Comparison of ENCODE assay signal across 16 cellular contexts in genomic region chr1:106568575-106568974, GRCh38.
DNase-seq lines count a peak whose midpoint lies in the region; ATAC-seq and TF ChIP-seq lines count a peak whose summit lies in the region.
"Had no signal": no experiment of that assay in that cellular context is flagged by ENCODE, and none has a peak within 500 bp of the region (broad histone marks: within the 10 kb centered on the region; RNA-seq: fewer than 3 reads in every experiment).

No MANE protein-coding gene starts in this region.

- H3K36me3 ChIP-seq in GM06990 (ENCODE audit: control insufficient read depth, insufficient read depth, low read length) = no peaks in the 10 kb centered on the region
- no peaks in the 10 kb centered on the region for H3K36me3 ChIP-seq in neuron (ENCODE audit: insufficient read depth, low read length)
- H3K36me3 ChIP-seq in upper lobe of right lung = no peaks in the 10 kb centered on the region
- H3K36me3 ChIP-seq: BLaER1, HAP-1 had no signal

- H3K27me3 ChIP-seq in GM06990 (replicated peaks; ENCODE audit: control insufficient read depth, insufficient read depth, low read length) (no peaks in the 10 kb centered on the region), neuron (ENCODE audit: insufficient read depth, low read length) (no peaks in the 10 kb centered on the region), upper lobe of right lung (no peaks in the 10 kb centered on the region)
- H3K27me3 ChIP-seq: BLaER1 had no signal

- DNase-seq in GM06990 (ENCODE audit: extremely low read depth, insufficient read length) = peak; percentile 0
- peak; percentile 23 for DNase-seq in left kidney (ENCODE audit: low read depth, low spot score)
- no peak for DNase-seq in upper lobe of right lung
- DNase-seq in central memory CD4-positive, alpha-beta T cell = no peak
- no peak for DNase-seq in activated CD8-positive, alpha-beta memory T cell treated with anti-CD3 and anti-CD28 coated beads, Interleukin-2, amount 50 U/mL, for 48 hours
- DNase-seq: CD4-positive, alpha-beta memory T cell; DND-41; EL; GM23248; KG1 had no signal

- H3K4me3 ChIP-seq in GM06990 (replicated peaks; ENCODE audit: low read depth, low read length) = no peak overlapping the region
- H3K4me3 ChIP-seq in neuron (ENCODE audit: low read length) = no peak overlapping the region
- H3K4me3 ChIP-seq in upper lobe of right lung = no peak overlapping the region
- H3K4me3 ChIP-seq: A549, BLaER1, GM23248, HAP-1 had no signal

- H2AFZ ChIP-seq in neuron (ENCODE audit: low read depth, low read length) = peak overlapping the region; percentile 16
- H2AFZ ChIP-seq: GM23248 had no signal

- H3K9me3 ChIP-seq in neuron (ENCODE audit: low read length) (no peaks in the 10 kb centered on the region), upper lobe of right lung (no peaks in the 10 kb centered on the region)
- H3K9me3 ChIP-seq: A549, BLaER1, HAP-1 had no signal

- peak overlapping the region; percentile 26 for H3K27ac ChIP-seq in upper lobe of right lung
- H3K27ac ChIP-seq: 22Rv1, A549, BLaER1, GM23248 had no signal

- TF ChIP-seq CTCF in GM06990 (IDR thresholded peaks at IDR 0.05; ENCODE audit: insufficient read depth, low read length, poor library complexity, severe bottlenecking) (no peak), upper lobe of right lung (IDR thresholded peaks at IDR 0.05) (no peak)

- intact Hi-C loops in upper lobe of right lung (cut with DNase I) = no loop called here

- H3K4me1 ChIP-seq in neuron (ENCODE audit: insufficient read depth, low read length) (no peaks in the 10 kb centered on the region), upper lobe of right lung (no peaks in the 10 kb centered on the region)
- H3K4me1 ChIP-seq: A549, BLaER1, HAP-1 had no signal

- ATAC-seq in upper lobe of right lung (peak; percentile 44), GM21447 (IDR thresholded peaks at IDR 0.05; ENCODE audit: unreplicated experiment) (no peak)
- ATAC-seq: A549 had no signal

Comparison
In these comparisons a context has a peak if more than half of its experiments do, and no peak if none do; other contexts are left out.
1. DNase-seq: peak in GM06990 (single experiment) and left kidney (single experiment); none in upper lobe of right lung (single experiment), central memory CD4-positive, alpha-beta T cell (single experiment) and activated CD8-positive, alpha-beta memory T cell treated with anti-CD3 and anti-CD28 coated beads, Interleukin-2, amount 50 U/mL, for 48 hours (single experiment).